In the genomic region with DNA sequence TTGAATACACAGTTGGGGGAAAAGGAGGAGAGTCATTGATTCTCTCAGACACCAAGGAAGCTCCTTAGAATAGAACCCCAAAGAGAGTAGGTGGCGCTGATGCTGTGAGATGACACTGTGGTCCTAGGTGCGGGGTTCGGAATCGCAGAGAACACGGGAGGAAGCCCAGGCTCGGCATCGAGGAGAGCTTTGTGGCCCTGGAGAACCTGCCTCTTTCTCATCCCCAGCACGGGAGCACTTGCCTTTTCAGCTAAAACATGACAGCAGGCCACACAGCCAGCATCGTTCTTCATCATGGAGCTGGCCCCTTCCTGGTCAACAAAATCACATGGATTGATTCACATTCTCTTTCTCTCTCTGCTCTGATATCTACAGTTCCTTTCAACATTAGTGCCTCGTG, we compare ENCODE assay signal across 22 cellular contexts.
"Had no signal": no experiment of that assay in that cellular context is flagged by ENCODE, and none has a peak within 500 bp of the region (broad histone marks: within the 10 kb centered on the region; RNA-seq: fewer than 3 reads in every experiment).

No MANE protein-coding gene starts in this region.

- H3K4me1 Mint-ChIP-seq: stimulated activated effector memory CD8-positive, alpha-beta T cell treated with anti-CD3 and anti-CD28 coated beads, Interleukin-12 subunit alpha, Interleukin-12 subunit beta, amount 100 ng/mL, for 72 hours had no signal

- H3K9me3 Mint-ChIP-seq: nephron; stimulated activated naive CD8-positive, alpha-beta T cell treated with anti-CD3 and anti-CD28 coated beads, Interleukin-15, Interleukin-2, amounts not matched to agents 100 ng/mL and 50 ng/mL, for 24 hours had no signal

- ATAC-seq: heart left ventricle; naive thymus-derived CD8-positive, alpha-beta T cell; sciatic nerve; stimulated activated effector memory CD8-positive, alpha-beta T cell treated with anti-CD3 and anti-CD28 coated beads, Interleukin-12 subunit alpha, Interleukin-12 subunit beta, amount 100 ng/mL, for 72 hours; upper lobe of right lung had no signal

- H3K9me3 ChIP-seq: heart left ventricle, ovary, right atrium auricular region, suprapubic skin, thoracic aorta, upper lobe of right lung had no signal

- H3K4me3 ChIP-seq: heart left ventricle, left ventricle myocardium inferior, lung, ovary, right atrium auricular region, skin epidermis, suprapubic skin, thoracic aorta, tibial artery, upper lobe of right lung had no signal

- H3K27ac Mint-ChIP-seq: naive thymus-derived CD8-positive, alpha-beta T cell; nephron; progenitor cell of endocrine pancreas; stimulated activated effector memory CD8-positive, alpha-beta T cell treated with anti-CD3 and anti-CD28 coated beads, Interleukin-12 subunit alpha, Interleukin-12 subunit beta, amount 100 ng/mL, for 72 hours; stimulated activated naive CD8-positive, alpha-beta T cell treated with anti-CD3 and anti-CD28 coated beads, Interleukin-15, Interleukin-2, amounts not matched to agents 100 ng/mL and 50 ng/mL, for 24 hours had no signal

- H3K27ac ChIP-seq: heart left ventricle, left ventricle myocardium inferior, ovary, right atrium auricular region, skin epidermis, suprapubic skin, thoracic aorta, tibial artery, upper lobe of right lung had no signal

- H3K4me3 Mint-ChIP-seq: naive thymus-derived CD8-positive, alpha-beta T cell; nephron; stimulated activated effector memory CD8-positive, alpha-beta T cell treated with anti-CD3 and anti-CD28 coated beads, Interleukin-12 subunit alpha, Interleukin-12 subunit beta, amount 100 ng/mL, for 72 hours; stimulated activated naive CD8-positive, alpha-beta T cell treated with anti-CD3 and anti-CD28 coated beads, Interleukin-15, Interleukin-2, amounts not matched to agents 100 ng/mL and 50 ng/mL, for 24 hours had no signal

- DNase-seq: glutamatergic neuron; heart left ventricle; islet precursor cell; left ventricle myocardium inferior; naive thymus-derived CD8-positive, alpha-beta T cell; nucleus accumbens; ovary; stimulated activated CD4-positive, alpha-beta T cell treated with anti-CD3 and anti-CD28 coated beads, Interleukin-4, amount 100 ng/mL, for 24 hours; stimulated activated naive CD4-positive, alpha-beta T cell; tibial artery; trophoblast cell; upper lobe of right lung had no signal

- H3K27me3 ChIP-seq: heart left ventricle, ovary, right atrium auricular region, suprapubic skin, tibial artery, upper lobe of right lung had no signal

- H3K4me1 ChIP-seq: heart left ventricle, left ventricle myocardium inferior, right atrium auricular region, suprapubic skin, tibial artery, upper lobe of right lung had no signal

- H3K36me3 Mint-ChIP-seq: stimulated activated effector memory CD8-positive, alpha-beta T cell treated with anti-CD3 and anti-CD28 coated beads, Interleukin-12 subunit alpha, Interleukin-12 subunit beta, amount 100 ng/mL, for 72 hours had no signal

- H3K36me3 ChIP-seq: heart left ventricle, left ventricle myocardium inferior, ovary, right atrium auricular region, suprapubic skin, thoracic aorta, tibial artery, upper lobe of right lung had no signal

- H3K27me3 Mint-ChIP-seq: stimulated activated naive CD8-positive, alpha-beta T cell treated with anti-CD3 and anti-CD28 coated beads, Interleukin-15, Interleukin-2, amounts not matched to agents 100 ng/mL and 50 ng/mL, for 24 hours had no signal
